Comparison of ENCODE assay signal across 8 cellular contexts in the genomic region with DNA sequence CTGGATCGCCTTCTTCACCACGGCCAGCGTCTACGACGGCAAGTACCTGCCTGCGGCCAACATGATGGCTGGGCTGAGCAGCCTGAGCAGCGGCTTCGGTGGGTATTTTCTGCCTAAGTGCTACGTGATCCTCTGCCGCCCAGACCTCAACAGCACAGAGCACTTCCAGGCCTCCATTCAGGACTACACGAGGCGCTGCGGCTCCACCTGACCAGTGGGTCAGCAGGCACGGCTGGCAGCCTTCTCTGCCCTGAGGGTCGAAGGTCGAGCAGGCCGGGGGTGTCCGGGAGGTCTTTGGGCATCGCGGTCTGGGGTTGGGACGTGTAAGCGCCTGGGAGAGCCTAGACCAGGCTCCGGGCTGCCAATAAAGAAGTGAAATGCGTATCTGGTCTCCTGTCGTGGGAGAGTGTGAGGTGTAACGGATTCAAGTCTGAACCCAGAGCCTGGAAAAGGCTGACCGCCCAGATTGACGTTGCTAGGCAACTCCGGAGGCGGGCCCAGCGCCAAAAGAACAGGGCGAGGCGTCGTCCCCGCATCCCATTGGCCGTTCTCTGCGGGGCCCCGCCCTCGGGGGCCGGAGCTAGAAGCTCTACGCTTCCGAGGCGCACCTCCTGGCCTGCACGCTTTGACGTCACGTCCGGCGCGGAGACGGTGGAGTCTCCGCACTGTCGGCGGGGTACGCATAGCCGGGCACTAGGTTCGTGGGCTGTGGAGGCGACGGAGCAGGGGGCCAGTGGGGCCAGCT. TPM values are rescaled to one million over a fixed set of nuclear protein-coding genes. Genes with fewer than 3 reads are reported as not detected.
DNase-seq lines count a peak whose midpoint lies in the region; ATAC-seq and TF ChIP-seq lines count a peak whose summit lies in the region.

Gene ZBTB48 (plus strand): TSS at position 621 of the 745 bp plus-strand sequence. CDS start 616 bp downstream, outside the sequence.

- H3K4me3 Mint-ChIP-seq in activated T-helper 17 cell treated with anti-CD3 and anti-CD28 coated beads, Interleukin-2, amount 50 U/mL, for 72 hours = peak within 1 kb of the TSS; percentile 91
- peak within 1 kb of the TSS; percentile 76 to 97 (median 96) for H3K4me3 Mint-ChIP-seq in naive thymus-derived CD4-positive, alpha-beta T cell
- H3K4me3 Mint-ChIP-seq in stimulated activated naive B cell treated with anti-CD40 and anti-IgM and Interleukin-4, amounts not matched to agents 10 μg/mL and 1 μg/mL and 100 μg/mL, for 72 hours = peak within 1 kb of the TSS; percentile 95 to 100

- peaks cover 2% of the 10 kb centered on the region for H3K36me3 ChIP-seq in fibroblast of lung (ENCODE audit: control insufficient read depth, insufficient read depth, low read length)
- H3K36me3 ChIP-seq in naive thymus-derived CD4-positive, alpha-beta T cell (ENCODE audit: control insufficient read depth in 2 of 3, insufficient read depth in 3 of 3, low read length in 3 of 3) = peaks cover 0 to 9% (median 0%) of the 10 kb centered on the region in 3 experiments

- no peaks in the 10 kb centered on the region for H3K9me3 Mint-ChIP-seq in activated T-helper 17 cell treated with anti-CD3 and anti-CD28 coated beads, Interleukin-2, amount 50 U/mL, for 72 hours
- peaks cover 0 to under 1% (median 0%) of the 10 kb centered on the region in 11 donors for H3K9me3 Mint-ChIP-seq in naive thymus-derived CD4-positive, alpha-beta T cell
- H3K9me3 Mint-ChIP-seq in stimulated activated naive B cell treated with anti-CD40 and anti-IgM and Interleukin-4, amounts not matched to agents 10 μg/mL and 1 μg/mL and 100 μg/mL, for 72 hours = no peaks in the 10 kb centered on the region

- H3K4me3 ChIP-seq in LNCaP clone FGC (ENCODE audit: low read depth, low read length) (peak within 1 kb of the TSS; percentile 95), fibroblast of lung (replicated peaks in 1 of 4; ENCODE audit: control extremely low read depth in 1 of 4, insufficient read depth in 1 of 4, low read depth in 3 of 4, low read length in 4 of 4) (peak within 1 kb of the TSS; percentile 57 to 86 (median 70))
- peak within 1 kb of the TSS; percentile 76 for H3K4me3 ChIP-seq in naive thymus-derived CD4-positive, alpha-beta T cell (ENCODE audit: low read length)

- H3K27me3 ChIP-seq in fibroblast of lung (ENCODE audit: control insufficient read depth, insufficient read depth, low read length) = no peaks in the 10 kb centered on the region
- H3K27me3 ChIP-seq in naive thymus-derived CD4-positive, alpha-beta T cell (ENCODE audit: control insufficient read depth in 2 of 2, insufficient read depth in 2 of 2, low read length in 2 of 2) = no peaks in the 10 kb centered on the region

- no peaks in the 10 kb centered on the region for H3K27me3 Mint-ChIP-seq in activated T-helper 17 cell treated with anti-CD3 and anti-CD28 coated beads, Interleukin-2, amount 50 U/mL, for 72 hours
- no peaks in the 10 kb centered on the region for H3K27me3 Mint-ChIP-seq in naive thymus-derived CD4-positive, alpha-beta T cell
- H3K27me3 Mint-ChIP-seq in stimulated activated naive B cell treated with anti-CD40 and anti-IgM and Interleukin-4, amounts not matched to agents 10 μg/mL and 1 μg/mL and 100 μg/mL, for 72 hours = peaks cover 0 to under 1% of the 10 kb centered on the region in 2 donors

- peaks cover 12% of the 10 kb centered on the region for H3K4me1 ChIP-seq in fibroblast of lung (ENCODE audit: control insufficient read depth, extremely low read depth, insufficient read depth, low read length)
- peaks cover 25 to 27% of the 10 kb centered on the region in 2 donors for H3K4me1 ChIP-seq in naive thymus-derived CD4-positive, alpha-beta T cell (ENCODE audit: control insufficient read depth in 2 of 2, insufficient read depth in 2 of 2, low read length in 2 of 2)

- H3K79me2 ChIP-seq in fibroblast of lung (ENCODE audit: control insufficient read depth, insufficient read depth, low read length) = peaks cover 6% of the 10 kb centered on the region

- no peak for TF ChIP-seq CTCF in LNCaP clone FGC (IDR thresholded peaks at IDR 0.05; ENCODE audit: control insufficient read depth, extremely low read depth, insufficient read depth)
- no peak for TF ChIP-seq CTCF in RWPE1 (conservative IDR thresholded peaks at IDR 0.05; ENCODE audit: low read depth)
- no peak for TF ChIP-seq CTCF in fibroblast of lung (conservative IDR thresholded peaks at IDR 0.05 in 1 of 2, IDR thresholded peaks at IDR 0.05 in 1 of 2; ENCODE audit: low read depth in 1 of 2, low read length in 2 of 2)

- POLR2A ChIA-PET in RWPE1 (lab: Yijun Ruan, JAX; ENCODE audit: low non-redundant PET) = interaction anchor here (0.5 to 1.6 kb wide), 4 partner anchors 21 to 163 kb away, joined by 3 to 8 read pairs (median 3); partner anchors contain the start of gene NOL9
- POLR2A ChIA-PET in naive thymus-derived CD4-positive, alpha-beta T cell (lab: Charles Lee) = interaction anchor here (0.6 to 6.9 kb wide), 15 partner anchors 9 to 122 kb away, joined by 3 to 153 read pairs (median 4); partner anchors contain the start of genes DNAJC11, KLHL21, NOL9 and TAS1R1

- H3K36me3 Mint-ChIP-seq in activated T-helper 17 cell treated with anti-CD3 and anti-CD28 coated beads, Interleukin-2, amount 50 U/mL, for 72 hours (ENCODE audit: low read depth) = no peaks in the 10 kb centered on the region
- peaks cover 0 to 1% (median 0%) of the 10 kb centered on the region in 5 donors for H3K36me3 Mint-ChIP-seq in naive thymus-derived CD4-positive, alpha-beta T cell
- H3K36me3 Mint-ChIP-seq in stimulated activated naive B cell treated with anti-CD40 and anti-IgM and Interleukin-4, amounts not matched to agents 10 μg/mL and 1 μg/mL and 100 μg/mL, for 72 hours = peaks cover 12 to 16% of the 10 kb centered on the region in 2 donors

- H3K9ac ChIP-seq in fibroblast of lung (ENCODE audit: insufficient read depth, low read length) = peak within 1 kb of the TSS; percentile 85

- CTCF ChIA-PET in RWPE1 (lab: Yijun Ruan, JAX) = no interaction called here
- CTCF ChIA-PET in naive thymus-derived CD4-positive, alpha-beta T cell (lab: Charles Lee) = interaction anchor here (1.0 to 1.7 kb wide), 5 partner anchors 9 to 37 kb away, joined by 3 to 7 read pairs (median 4); no protein-coding TSS in a partner anchor

- peaks cover 10% of the 10 kb centered on the region for H3K4me1 Mint-ChIP-seq in activated T-helper 17 cell treated with anti-CD3 and anti-CD28 coated beads, Interleukin-2, amount 50 U/mL, for 72 hours
- H3K4me1 Mint-ChIP-seq in naive thymus-derived CD4-positive, alpha-beta T cell = peaks cover 27 to 43% (median 35%) of the 10 kb centered on the region in 7 donors
- H3K4me1 Mint-ChIP-seq in stimulated activated naive B cell treated with anti-CD40 and anti-IgM and Interleukin-4, amounts not matched to agents 10 μg/mL and 1 μg/mL and 100 μg/mL, for 72 hours = peaks cover 29 to 47% of the 10 kb centered on the region in 2 donors

- DNase-seq in Daoy (ENCODE audit: low read depth) = peak; percentile 99
- DNase-seq in GOT3 (lab: John Stamatoyannopoulos, UW) = peak; percentile 87
- peak; percentile 90 for DNase-seq in LNCaP clone FGC (ENCODE audit: low read depth)
- peak; percentile 99 for DNase-seq in RWPE1 (ENCODE audit: low spot score)
- peak; percentile 93 to 96 for DNase-seq in fibroblast of lung (ENCODE audit: low read depth in 2 of 2)
- peak; percentile 92 to 97 (median 94) for DNase-seq in naive thymus-derived CD4-positive, alpha-beta T cell
- peak; percentile 95 for DNase-seq in stimulated activated naive B cell treated with anti-CD40 and anti-IgM and Interleukin-4, amounts not matched to agents 10 μg/mL and 1 μg/mL and 100 μg/mL, for 72 hours

- no peaks in the 10 kb centered on the region for H3K9me3 ChIP-seq in fibroblast of lung (ENCODE audit: control insufficient read depth, insufficient read depth, low read depth, low read length)
- no peaks in the 10 kb centered on the region for H3K9me3 ChIP-seq in naive thymus-derived CD4-positive, alpha-beta T cell (ENCODE audit: control insufficient read depth in 2 of 3, low read length in 3 of 3)

- H3K4me2 ChIP-seq in fibroblast of lung (ENCODE audit: extremely low read depth, insufficient read depth, low read length) = peak within 1 kb of the TSS; percentile 96

- intact Hi-C loops in naive thymus-derived CD4-positive, alpha-beta T cell (cut with micrococcal nuclease) = loop anchor here (1.0 to 2.0 kb wide), 7 partner anchors 22 to 122 kb away; partner anchors contain the start of genes NOL9 (in 2 of the 2), PHF13 (in 2 of the 2), DNAJC11 (in 1 of the 2) and KLHL21 (in 1 of the 2)

- peak; percentile 99 for ATAC-seq in activated T-helper 17 cell treated with anti-CD3 and anti-CD28 coated beads, Interleukin-2, amount 50 U/mL, for 72 hours (replicated peaks)
- peak; percentile 98 for ATAC-seq in naive thymus-derived CD4-positive, alpha-beta T cell
- ATAC-seq in stimulated activated naive B cell treated with anti-CD40 and anti-IgM and Interleukin-4, amounts not matched to agents 10 μg/mL and 1 μg/mL and 100 μg/mL, for 72 hours (replicated peaks) = peak; percentile 96 to 97

- peak within 1 kb of the TSS; percentile 88 for H2AFZ ChIP-seq in fibroblast of lung (ENCODE audit: low read length)

- H3K27ac Mint-ChIP-seq in activated T-helper 17 cell treated with anti-CD3 and anti-CD28 coated beads, Interleukin-2, amount 50 U/mL, for 72 hours = peak within 1 kb of the TSS; percentile 95
- H3K27ac Mint-ChIP-seq in naive thymus-derived CD4-positive, alpha-beta T cell = peak within 1 kb of the TSS; percentile 88 to 98 (median 95)
- peak within 1 kb of the TSS; percentile 100 for H3K27ac Mint-ChIP-seq in stimulated activated naive B cell treated with anti-CD40 and anti-IgM and Interleukin-4, amounts not matched to agents 10 μg/mL and 1 μg/mL and 100 μg/mL, for 72 hours

- H4K20me1 ChIP-seq in fibroblast of lung (ENCODE audit: control insufficient read depth, extremely low read depth, insufficient read depth, low read length) = no peaks in the 10 kb centered on the region

- peak within 1 kb of the TSS; percentile 92 for H3K27ac ChIP-seq in RWPE1
- H3K27ac ChIP-seq in fibroblast of lung (ENCODE audit: insufficient read depth, low read length) = peak within 1 kb of the TSS; percentile 82
- H3K27ac ChIP-seq in naive thymus-derived CD4-positive, alpha-beta T cell (ENCODE audit: low read depth, low read length) = peak within 1 kb of the TSS; percentile 91

RNA-seq across cellular contexts. Expression of gene ZBTB48, which starts in this region (rescaled TPM):
- 18.9 and 19.7 TPM in 2 replicates for total RNA-seq in Daoy (2014; rRNA removed; shearing (Covaris generic))
- total RNA-seq in activated T-helper 17 cell treated with anti-CD3 and anti-CD28 coated beads, Interleukin-2, amount 50 U/mL, for 72 hours = 10 to 100 TPM; 22.0 to 28.5 TPM
- total RNA-seq in fibroblast of lung = 15.4 and 16.0 TPM in 2 replicates
- 4.9 and 5.7 TPM in 2 replicates for polyA plus RNA-seq in fibroblast of lung
- polyA plus RNA-seq in fibroblast of lung (2012) = 11.3 and 12.3 TPM in 2 replicates
- 7.1 and 9.1 TPM in 2 replicates for polyA minus RNA-seq in fibroblast of lung (ENCODE audit: low replicate concordance)
- total RNA-seq in naive thymus-derived CD4-positive, alpha-beta T cell = 10 to 100 TPM; 39.1 to 70.4 (median 62.2) TPM
- polyA plus RNA-seq in naive thymus-derived CD4-positive, alpha-beta T cell = 10 to 100 TPM; 18.5 to 27.9 TPM

Comparison
In these comparisons a context has a peak if more than half of its experiments do, and no peak if none do; other contexts are left out.
1. Peak in every context shown above with its lines: DNase-seq, ATAC-seq, H3K4me3 ChIP-seq and H3K27ac ChIP-seq.